Comparison of ENCODE assay signal across 1 cellular context in genomic region chr4:24010994-24011393, GRCh38.
TF ChIP-seq lines count a peak whose summit lies in the region.

No MANE protein-coding gene starts in this region.

TF ChIP-seq in WTC11, 78 proteins besides CTCF, POLR2A, EP300 and RAD21 (continued from another document):
- TF ChIP-seq STAT6 (CRISPR knock-in tag; conservative IDR thresholded peaks at IDR 0.05; ENCODE audit: low read depth) = no peak
- no peak for TF ChIP-seq ATF1 (CRISPR knock-in tag; IDR thresholded peaks at IDR 0.05)
- TF ChIP-seq ESRRA (CRISPR knock-in tag; IDR thresholded peaks at IDR 0.05; ENCODE audit: borderline replicate concordance) = no peak
